16 cellular contexts compared by ENCODE assay signal in the genomic region with DNA sequence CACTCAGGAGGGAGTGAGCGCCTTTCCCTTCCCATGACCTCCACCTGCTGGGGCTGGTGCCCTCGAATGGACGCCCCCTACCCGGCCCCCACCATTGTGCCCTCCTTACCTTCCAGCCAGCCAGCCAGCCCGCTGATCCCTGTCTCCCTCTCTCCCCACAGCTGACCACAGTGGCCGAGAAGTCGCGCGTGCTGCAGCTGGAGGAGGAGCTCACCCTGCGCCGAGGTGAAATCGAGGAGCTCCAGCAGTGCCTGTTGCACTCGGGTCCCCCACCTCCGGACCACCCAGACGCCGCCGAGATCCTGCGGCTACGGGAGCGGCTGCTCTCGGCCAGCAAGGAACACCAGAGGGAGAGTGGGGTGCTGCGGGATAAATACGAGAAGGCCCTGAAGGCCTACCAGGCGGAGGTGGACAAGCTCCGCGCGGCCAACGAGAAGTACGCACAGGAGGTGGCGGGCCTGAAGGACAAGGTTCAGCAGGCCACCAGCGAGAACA.
DNase-seq lines count a peak whose midpoint lies in the region; ATAC-seq and TF ChIP-seq lines count a peak whose summit lies in the region.
"Had no signal": no experiment of that assay in that cellular context is flagged by ENCODE, and none has a peak within 500 bp of the region (broad histone marks: within the 10 kb centered on the region; RNA-seq: fewer than 3 reads in every experiment).

No MANE protein-coding gene starts in this region.

- no peaks in the 10 kb centered on the region for H3K9me3 ChIP-seq in SK-N-SH
- H3K9me3 ChIP-seq in IMR-90 (ENCODE audit: control insufficient read depth, insufficient read depth, low read length) = no peaks in the 10 kb centered on the region
- H3K9me3 ChIP-seq: BLaER1 treated with 17β-estradiol and CSF1 and Interleukin-3, amounts not matched to agents 10 nM and 100 nM had no signal

- DNase-seq in SK-N-SH = peak; percentile 32
- no peak for DNase-seq in IMR-90
- DNase-seq in nephron progenitor cell = no peak
- DNase-seq in stimulated activated naive B cell treated with anti-CD40 and anti-IgM and Interleukin-4, amounts not matched to agents 10 μg/mL and 1 μg/mL and 100 μg/mL, for 72 hours = no peak
- no peak for DNase-seq in activated effector memory CD4-positive, alpha-beta T cell treated with Interleukin-2 at 50 U/mL for 16 hours
- DNase-seq in NCI-H1092 (lab: John Stamatoyannopoulos, UW) = no peak
- DNase-seq: Calu3; CD8-positive, alpha-beta T cell; DMS79 treated with DMSO at 0.1 percent for 48 hours; GF-D8; HCEC 1CT had no signal

- CTCF ChIA-PET in SK-N-SH (lab: Yijun Ruan, JAX) (interaction anchor here (1.3 to 8.3 kb wide), 2 partner anchors 25 to 169 kb away, joined by 9 to 47 read pairs; no protein-coding TSS in a partner anchor), IMR-90 (lab: Yijun Ruan, JAX) (interaction anchor here (0.7 kb wide), 1 partner anchor 112 kb away, joined by 5 read pairs; no protein-coding TSS in a partner anchor)

- ATAC-seq in SK-N-SH treated with all-trans-retinoic acid at 6 μM for 48 hours (no peak), IMR-90 (ENCODE audit: low read depth) (no peak), GM18520 (IDR thresholded peaks at IDR 0.05; ENCODE audit: unreplicated experiment) (no peak)
- no peak for ATAC-seq in stimulated activated naive B cell treated with anti-CD40 and anti-IgM and Interleukin-4, amounts not matched to agents 10 μg/mL and 1 μg/mL and 100 μg/mL, for 72 hours (replicated peaks)
- ATAC-seq: CD8-positive, alpha-beta T cell had no signal

- no peak for TF ChIP-seq POLR2A in IMR-90 (IDR thresholded peaks at IDR 0.05; ENCODE audit: low read depth, low read length)

- no peak overlapping the region for H2BK5ac ChIP-seq in IMR-90 (ENCODE audit: low read depth, low read length, poor library complexity, severe bottlenecking)

- no peak overlapping the region for H3K4me2 ChIP-seq in SK-N-SH
- no peak overlapping the region for H3K4me2 ChIP-seq in IMR-90 (ENCODE audit: low read depth, low read length)
- H3K4me2 ChIP-seq: BLaER1 treated with 17β-estradiol and CSF1 and Interleukin-3, amounts not matched to agents 10 nM and 100 nM had no signal

- no peak overlapping the region for H4K91ac ChIP-seq in IMR-90 (ENCODE audit: insufficient read depth, low read depth, low read length)

- no peak overlapping the region for H3K14ac ChIP-seq in IMR-90 (replicated peaks; ENCODE audit: low read depth, low read length)

- no peaks in the 10 kb centered on the region for H4K20me1 ChIP-seq in SK-N-SH (ENCODE audit: insufficient read depth)
- H4K20me1 ChIP-seq in IMR-90 (ENCODE audit: insufficient read depth, low read length) = no peaks in the 10 kb centered on the region; the same call in 1 of the 2 replicates

- no peaks in the 10 kb centered on the region for H3K9me1 ChIP-seq in IMR-90 (ENCODE audit: insufficient read depth, low read length)

- no peak overlapping the region for H4K8ac ChIP-seq in IMR-90 (ENCODE audit: low read depth in 2 of 2, low read length in 2 of 2)

- H3K4ac ChIP-seq in IMR-90 (ENCODE audit: low read depth, low read length) = no peak overlapping the region

- BruUV-seq in IMR-90 (replicated peaks; lab: Mats Ljungman, UMichigan) = no TSS peak

- no peak overlapping the region for H2BK20ac ChIP-seq in IMR-90 (ENCODE audit: low read depth, low read length)

- peaks cover 29% of the 10 kb centered on the region for H3K36me3 Mint-ChIP-seq in nephron progenitor cell (ENCODE audit: low read depth)
- H3K36me3 Mint-ChIP-seq in stimulated activated naive B cell treated with anti-CD40 and anti-IgM and Interleukin-4, amounts not matched to agents 10 μg/mL and 1 μg/mL and 100 μg/mL, for 72 hours = peaks cover 10 to 25% of the 10 kb centered on the region in 2 donors
- H3K36me3 Mint-ChIP-seq: CD8-positive, alpha-beta T cell had no signal

- no peak for TF ChIP-seq EP300 in SK-N-SH (IDR thresholded peaks at IDR 0.05; ENCODE audit: borderline replicate concordance in 1 of 2, low read depth in 1 of 2, low read length in 1 of 2)

- no peak overlapping the region for H2AK9ac ChIP-seq in IMR-90 (replicated peaks; ENCODE audit: low read depth, low read length, poor library complexity)

- 96% methylated on average over 31 of the region's 31 CpGs for WGBS in SK-N-SH (ENCODE audit: low lambda C conversion rate)
- 91% methylated on average over 18 of the region's 31 CpGs; no CpG with 5 or more reads in 1 of the 2 experiments for WGBS in IMR-90 (ENCODE audit: extremely low coverage in 2 of 2, insufficient read length in 1 of 2), 2 experiments

- H3K4me1 ChIP-seq in SK-N-SH (ENCODE audit: control insufficient read depth in 1 of 2, insufficient read depth in 2 of 2, low read depth in 1 of 2, low read length in 1 of 2) = no peaks in the 10 kb centered on the region; a peak in 1 of 4 replicates
- peaks cover 4% of the 10 kb centered on the region; the same call in 1 of the 2 replicates for H3K4me1 ChIP-seq in IMR-90 (ENCODE audit: control insufficient read depth, insufficient read depth, low read length)

- TF ChIP-seq CTCF in SK-N-SH (IDR thresholded peaks at IDR 0.05) (no peak), IMR-90 (conservative IDR thresholded peaks at IDR 0.05; ENCODE audit: low read depth, low read length) (no peak), nephron progenitor cell (IDR thresholded peaks at IDR 0.05) (no peak)

- peaks cover 3 to 21% of the 10 kb centered on the region in 2 experiments for H3K79me1 ChIP-seq in IMR-90 (ENCODE audit: low read depth in 1 of 2, low read length in 2 of 2)

- H2AK5ac ChIP-seq in IMR-90 (ENCODE audit: low read depth, low read length) = no peak overlapping the region

- H2AFZ ChIP-seq in SK-N-SH (ENCODE audit: low read depth) (no peak overlapping the region), IMR-90 (replicated peaks; ENCODE audit: low read length, poor library complexity) (peak overlapping the region; percentile 7)

- no peak overlapping the region for H3K27ac Mint-ChIP-seq in nephron progenitor cell
- peak overlapping the region; percentile 9 for H3K27ac Mint-ChIP-seq in stimulated activated naive B cell treated with anti-CD40 and anti-IgM and Interleukin-4, amounts not matched to agents 10 μg/mL and 1 μg/mL and 100 μg/mL, for 72 hours
- H3K27ac Mint-ChIP-seq: B cell; CD8-positive, alpha-beta T cell had no signal

- H4K5ac ChIP-seq in IMR-90 (ENCODE audit: low read depth, low read length) = no peak overlapping the region

- H3K56ac ChIP-seq in IMR-90 (ENCODE audit: extremely low read depth, insufficient read depth, low read length) = no peak overlapping the region

- H3K9me3 Mint-ChIP-seq in nephron progenitor cell = peaks cover 3% of the 10 kb centered on the region
- no peaks in the 10 kb centered on the region for H3K9me3 Mint-ChIP-seq in stimulated activated naive B cell treated with anti-CD40 and anti-IgM and Interleukin-4, amounts not matched to agents 10 μg/mL and 1 μg/mL and 100 μg/mL, for 72 hours
- H3K9me3 Mint-ChIP-seq: CD8-positive, alpha-beta T cell had no signal

- TF ChIP-seq RAD21 in SK-N-SH (IDR thresholded peaks at IDR 0.05; ENCODE audit: low read length) = no peak
- no peak for TF ChIP-seq RAD21 in IMR-90 (IDR thresholded peaks at IDR 0.05; ENCODE audit: low read length)

- no peaks in the 10 kb centered on the region for H3K79me2 ChIP-seq in SK-N-SH (ENCODE audit: insufficient read depth)

- H3K18ac ChIP-seq in IMR-90 (ENCODE audit: low read depth, low read length) = no peak overlapping the region

- no peak overlapping the region for H3K9ac ChIP-seq in SK-N-SH
- H3K9ac ChIP-seq in IMR-90 (ENCODE audit: low read depth, low read length) = no peak overlapping the region
- H3K9ac ChIP-seq: BLaER1 treated with 17β-estradiol and CSF1 and Interleukin-3, amounts not matched to agents 10 nM and 100 nM had no signal

- H3K36me3 ChIP-seq in SK-N-SH (replicated peaks in 1 of 2; ENCODE audit: control insufficient read depth in 1 of 2, insufficient read depth in 2 of 2, low read length in 1 of 2) = peaks cover 0 to 14% of the 10 kb centered on the region in 2 experiments
- H3K36me3 ChIP-seq in IMR-90 (ENCODE audit: control insufficient read depth, insufficient read depth, low read length) = peaks cover 31% of the 10 kb centered on the region

- H3K4me3 Mint-ChIP-seq in nephron progenitor cell = peak overlapping the region; percentile 48
- no peak overlapping the region for H3K4me3 Mint-ChIP-seq in stimulated activated naive B cell treated with anti-CD40 and anti-IgM and Interleukin-4, amounts not matched to agents 10 μg/mL and 1 μg/mL and 100 μg/mL, for 72 hours
- H3K4me3 Mint-ChIP-seq: B cell; CD8-positive, alpha-beta T cell had no signal

- H3K4me3 ChIP-seq in SK-N-SH (ENCODE audit: low read depth in 2 of 2, low read length in 1 of 2) (no peak overlapping the region), IMR-90 (ENCODE audit: insufficient read depth, low read depth, low read length) (no peak overlapping the region)
- H3K4me3 ChIP-seq: BLaER1 treated with 17β-estradiol and CSF1 and Interleukin-3, amounts not matched to agents 10 nM and 100 nM; K562 had no signal

- H3K27ac ChIP-seq in SK-N-SH (ENCODE audit: low read depth in 2 of 2, low read length in 1 of 2) = no peak overlapping the region
- H3K27ac ChIP-seq in IMR-90 (ENCODE audit: insufficient read depth, low read length) = no peak overlapping the region
- H3K27ac ChIP-seq: BLaER1 treated with 17β-estradiol and CSF1 and Interleukin-3, amounts not matched to agents 10 nM and 100 nM had no signal

- peaks cover 63% of the 10 kb centered on the region for H3K4me1 Mint-ChIP-seq in nephron progenitor cell
- H3K4me1 Mint-ChIP-seq in stimulated activated naive B cell treated with anti-CD40 and anti-IgM and Interleukin-4, amounts not matched to agents 10 μg/mL and 1 μg/mL and 100 μg/mL, for 72 hours = peaks cover 8 to 15% of the 10 kb centered on the region in 2 donors

- peaks cover 11% of the 10 kb centered on the region for H3F3A ChIP-seq in SK-N-SH (replicated peaks; ENCODE audit: insufficient read depth)

- H3K27me3 ChIP-seq in SK-N-SH (ENCODE audit: insufficient read depth) (no peaks in the 10 kb centered on the region), IMR-90 (ENCODE audit: control insufficient read depth, insufficient read depth, low read length) (no peaks in the 10 kb centered on the region)
- H3K27me3 ChIP-seq: BLaER1 treated with 17β-estradiol and CSF1 and Interleukin-3, amounts not matched to agents 10 nM and 100 nM had no signal

- no peaks in the 10 kb centered on the region for H3K9me2 ChIP-seq in SK-N-SH

- dilution Hi-C loops in IMR-90 (cut with HindIII; ENCODE audit: low sequenced_read_pairs, unreplicated experiment) = no loop called here

- in situ Hi-C loops in IMR-90 (cut with MboI; ENCODE audit: low sequenced_read_pairs) = no loop called here

- H2BK120ac ChIP-seq in IMR-90 (ENCODE audit: low read depth, low read length) = no peak overlapping the region

- POLR2A ChIA-PET in SK-N-SH (lab: Yijun Ruan, JAX) (no interaction called here), IMR-90 (lab: Charles Lee; ENCODE audit: unreplicated experiment) (no interaction called here)

- no peak overlapping the region for H2BK15ac ChIP-seq in IMR-90 (ENCODE audit: low read depth, low read length)

- no peak overlapping the region for H3K23ac ChIP-seq in IMR-90 (ENCODE audit: low read depth, low read length)

- intact Hi-C loops in IMR-90 (cut with micrococcal nuclease) = no loop called here

- no peaks in the 10 kb centered on the region for H3K27me3 Mint-ChIP-seq in nephron progenitor cell (ENCODE audit: low read depth, poor library complexity)
- H3K27me3 Mint-ChIP-seq in stimulated activated naive B cell treated with anti-CD40 and anti-IgM and Interleukin-4, amounts not matched to agents 10 μg/mL and 1 μg/mL and 100 μg/mL, for 72 hours = no peaks in the 10 kb centered on the region
- H3K27me3 Mint-ChIP-seq: B cell had no signal
